8 cellular contexts compared by ENCODE assay signal in genomic region chr3:31462050-31462569, GRCh38.
DNase-seq lines count a peak whose midpoint lies in the region; ATAC-seq and TF ChIP-seq lines count a peak whose summit lies in the region.

No MANE protein-coding gene starts in this region.

- no peak overlapping the region for H3K9ac ChIP-seq in parathyroid adenoma
- H3K9ac ChIP-seq in neuronal stem cell (ENCODE audit: low read depth, low read length, poor library complexity): no peak overlapping the region

- H3K79me1 ChIP-seq in neuronal stem cell (ENCODE audit: low read depth, low read length): no peaks in the 10 kb centered on the region

- peak; percentile 92 for ATAC-seq in GM18511 (IDR thresholded peaks at IDR 0.05; ENCODE audit: unreplicated experiment)
- ATAC-seq in HG02571 (IDR thresholded peaks at IDR 0.05; ENCODE audit: unreplicated experiment): peak; percentile 72

- H3K9me3 ChIP-seq in parathyroid adenoma (ENCODE audit: control insufficient read depth, low read length) (no peaks in the 10 kb centered on the region), esophagus squamous epithelium (no peaks in the 10 kb centered on the region), neuronal stem cell (replicated peaks in 1 of 2; ENCODE audit: control insufficient read depth in 2 of 2, insufficient read depth in 1 of 2, low read depth in 1 of 2, low read length in 2 of 2) (no peaks in the 10 kb centered on the region)

- DNase-seq in NB4 (ENCODE audit: low read depth) (peak; percentile 76), esophagus squamous epithelium (lab: John Stamatoyannopoulos, UW) (no peak), neuronal stem cell (ENCODE audit: low spot score) (no peak), NCI-H1048 (lab: John Stamatoyannopoulos, UW) (no peak)
- peak; percentile 27 for DNase-seq in activated effector memory CD4-positive, alpha-beta T cell treated with Interleukin-2 at 50 U/mL for 16 hours

- no peak overlapping the region for H3K23ac ChIP-seq in neuronal stem cell (ENCODE audit: low read depth, low read length, poor library complexity)

- H2AFZ ChIP-seq in parathyroid adenoma (peak overlapping the region; percentile 76), neuronal stem cell (ENCODE audit: low read length) (no peak overlapping the region)

- TF ChIP-seq CTCF in NB4 (IDR thresholded peaks at IDR 0.05; ENCODE audit: low read depth, low read length) (peak; percentile 15), parathyroid adenoma (IDR thresholded peaks at IDR 0.05) (no peak), esophagus squamous epithelium (IDR thresholded peaks at IDR 0.05) (no peak)

- H3K14ac ChIP-seq in neuronal stem cell (ENCODE audit: low read length): no peak overlapping the region

- H4K8ac ChIP-seq in neuronal stem cell (ENCODE audit: low read depth, low read length): no peak overlapping the region

- H3K4ac ChIP-seq in neuronal stem cell (ENCODE audit: low read length): no peak overlapping the region

- no peaks in the 10 kb centered on the region for H3K36me3 ChIP-seq in parathyroid adenoma (ENCODE audit: control insufficient read depth, insufficient read depth, low read length)
- H3K36me3 ChIP-seq in esophagus squamous epithelium: no peaks in the 10 kb centered on the region
- H3K36me3 ChIP-seq in neuronal stem cell (replicated peaks in 1 of 2; ENCODE audit: control insufficient read depth in 2 of 2, insufficient read depth in 2 of 2, low read length in 2 of 2): no peaks in the 10 kb centered on the region

- H3K27me3 ChIP-seq in parathyroid adenoma (ENCODE audit: control insufficient read depth, insufficient read depth, low read length) (no peaks in the 10 kb centered on the region), esophagus squamous epithelium (no peaks in the 10 kb centered on the region), neuronal stem cell (ENCODE audit: control insufficient read depth in 3 of 3, insufficient read depth in 3 of 3, low read depth in 1 of 3, low read length in 3 of 3) (no peaks in the 10 kb centered on the region)

- peaks cover 9% of the 10 kb centered on the region for H3K4me1 ChIP-seq in parathyroid adenoma
- peaks cover 0 to 10% (median 3%) of the 10 kb centered on the region in 3 donors for H3K4me1 ChIP-seq in esophagus squamous epithelium
- H3K4me1 ChIP-seq in neuronal stem cell (ENCODE audit: control insufficient read depth in 2 of 2, insufficient read depth in 1 of 2, low read depth in 1 of 2, low read length in 2 of 2): no peaks in the 10 kb centered on the region

- H3K18ac ChIP-seq in neuronal stem cell (ENCODE audit: low read length): no peak overlapping the region

- H2AK5ac ChIP-seq in neuronal stem cell (ENCODE audit: low read depth, low read length): no peak overlapping the region

- intact Hi-C loops in esophagus squamous epithelium (cut with DNase I): no loop called here

- no peaks in the 10 kb centered on the region for H3K79me2 ChIP-seq in parathyroid adenoma

- no peak for TF ChIP-seq POLR2A in NB4 (IDR thresholded peaks at IDR 0.05; ENCODE audit: extremely low read depth, insufficient read length)
- no peak for TF ChIP-seq POLR2A in esophagus squamous epithelium (IDR thresholded peaks at IDR 0.05)

- H4K91ac ChIP-seq in neuronal stem cell (ENCODE audit: low read depth, low read length, poor library complexity): no peak overlapping the region

- no peak overlapping the region for H2BK12ac ChIP-seq in neuronal stem cell (ENCODE audit: low read length)

- no peak overlapping the region for H2BK15ac ChIP-seq in neuronal stem cell (ENCODE audit: low read length)

- 37 to 79% methylated on average over 4 of the region's 4 CpGs for WGBS in esophagus squamous epithelium, 2 donors
- no CpG with 5 or more reads among the region's 4 CpGs for WGBS in neuronal stem cell (ENCODE audit: extremely low coverage in 2 of 2, insufficient read length in 2 of 2, insufficient replicate concordance in 1 of 2), 2 donors

- H3K4me2 ChIP-seq in parathyroid adenoma (ENCODE audit: low read length) (no peak overlapping the region), neuronal stem cell (ENCODE audit: insufficient read depth, low read length, poor library complexity, severe bottlenecking) (no peak overlapping the region)

- H3K27ac ChIP-seq in parathyroid adenoma: no peak overlapping the region
- H3K27ac ChIP-seq in esophagus squamous epithelium: no peak overlapping the region
- no peak overlapping the region for H3K27ac ChIP-seq in neuronal stem cell (replicated peaks; ENCODE audit: low read length)

- H2BK5ac ChIP-seq in neuronal stem cell (ENCODE audit: low read length): no peak overlapping the region

- H3K4me3 ChIP-seq in NB4 (ENCODE audit: low read depth, low read length) (no peak overlapping the region), parathyroid adenoma (ENCODE audit: low read depth, low read length) (no peak overlapping the region), esophagus squamous epithelium (no peak overlapping the region), neuronal stem cell (ENCODE audit: low read length in 2 of 2) (no peak overlapping the region)

- no peak overlapping the region for H2BK120ac ChIP-seq in neuronal stem cell (ENCODE audit: low read depth, low read length)

Comparison
In these comparisons a context has a peak if more than half of its experiments do, and no peak if none do; other contexts are left out.
1. DNase-seq: peak in NB4 (single experiment) and activated effector memory CD4-positive, alpha-beta T cell treated with Interleukin-2 at 50 U/mL for 16 hours (single experiment); none in esophagus squamous epithelium (single experiment), neuronal stem cell (single experiment) and NCI-H1048 (single experiment).